Comparison of ENCODE assay signal across 10 cellular contexts in the genomic region with DNA sequence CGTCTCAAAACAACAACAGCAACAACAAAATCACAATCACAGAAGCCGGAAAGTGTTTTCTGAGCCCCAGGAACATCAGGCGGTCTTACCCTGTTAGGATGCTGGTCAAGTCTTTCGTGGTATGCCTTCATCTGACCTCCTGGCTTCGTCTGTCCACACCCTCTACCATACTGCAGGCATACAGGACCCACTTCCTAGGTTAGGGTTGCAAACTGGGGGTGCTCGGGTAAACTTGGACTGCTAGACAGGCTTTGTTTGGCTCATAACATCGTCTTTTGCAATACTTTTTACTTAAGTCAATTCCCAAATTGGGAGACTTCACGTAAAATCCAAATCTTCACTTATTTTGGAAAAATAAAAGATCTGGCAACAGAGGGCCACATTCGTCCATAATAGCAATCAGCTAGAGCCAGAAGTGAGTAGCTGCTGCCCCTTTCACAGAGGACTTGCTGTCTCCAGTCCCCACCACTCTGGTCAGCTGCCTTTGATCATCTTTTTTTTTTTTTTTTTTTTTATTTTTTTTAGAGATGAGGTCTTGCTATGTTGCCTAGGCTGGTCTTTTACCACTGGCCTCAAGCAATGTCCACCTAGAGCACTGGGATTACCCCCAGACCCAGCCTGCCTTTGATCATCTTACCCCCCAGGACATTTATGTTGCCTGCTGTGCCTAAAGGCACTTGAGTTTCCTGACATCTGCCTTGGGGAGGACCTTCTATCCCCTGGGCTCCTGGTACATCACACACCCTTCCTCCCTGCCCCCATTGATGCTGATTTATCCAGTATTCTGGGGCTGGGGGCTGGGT. TPM values are rescaled to one million over a fixed set of nuclear protein-coding genes. Genes with fewer than 3 reads are reported as not detected.
DNase-seq lines count a peak whose midpoint lies in the region; ATAC-seq and TF ChIP-seq lines count a peak whose summit lies in the region.
"Had no signal": no experiment of that assay in that cellular context is flagged by ENCODE, and none has a peak within 500 bp of the region (broad histone marks: within the 10 kb centered on the region; RNA-seq: fewer than 3 reads in every experiment).

No MANE protein-coding gene starts in this region.

- ATAC-seq in GM21447 (IDR thresholded peaks at IDR 0.05; ENCODE audit: unreplicated experiment) (no peak), GM21529 (IDR thresholded peaks at IDR 0.05; ENCODE audit: unreplicated experiment) (no peak)
- ATAC-seq: activated T-cell treated with anti-CD3 and anti-CD28 coated beads, Interleukin-2, amount 50 U/mL, for 72 hours had no signal

- H3K9me3 ChIP-seq in esophagus muscularis mucosa (no peaks in the 10 kb centered on the region), muscle layer of duodenum (ENCODE audit: control insufficient read depth in 1 of 2, low read length in 2 of 2) (no peaks in the 10 kb centered on the region), thymus (ENCODE audit: control insufficient read depth) (no peaks in the 10 kb centered on the region)

- peaks cover 68 to 85% (median 74%) of the 10 kb centered on the region in 4 donors for H3K4me1 ChIP-seq in esophagus muscularis mucosa
- H3K4me1 ChIP-seq in muscle layer of duodenum (ENCODE audit: control insufficient read depth in 1 of 2, insufficient read depth in 2 of 2, low read length in 2 of 2): peaks cover 19 to 42% of the 10 kb centered on the region in 2 donors
- peaks cover 2% of the 10 kb centered on the region for H3K4me1 ChIP-seq in thymus (ENCODE audit: control insufficient read depth, insufficient read depth, low read length)

- intact Hi-C loops in esophagus muscularis mucosa (cut with DNase I): no loop called here

- H3K27me3 ChIP-seq in esophagus muscularis mucosa (no peaks in the 10 kb centered on the region), muscle layer of duodenum (ENCODE audit: low read depth, low read length) (no peaks in the 10 kb centered on the region), thymus (ENCODE audit: control insufficient read depth, insufficient read depth) (no peaks in the 10 kb centered on the region)

- H3K4me3 ChIP-seq in esophagus muscularis mucosa: no peak overlapping the region
- no peak overlapping the region for H3K4me3 ChIP-seq in muscle layer of duodenum (ENCODE audit: low read depth in 1 of 2, low read length in 2 of 2)
- no peak overlapping the region for H3K4me3 ChIP-seq in thymus (ENCODE audit: low read length)

- DNase-seq in NCI-H1092 treated with DMSO at 0.1 percent for 48 hours (lab: John Stamatoyannopoulos, UW) (peak; percentile 63), esophagus muscularis mucosa (ENCODE audit: extremely low spot score) (no peak), NCI-H1048 (lab: John Stamatoyannopoulos, UW) (no peak), SKM-1 treated with dmso at 0.1 percent for 144 hours (lab: John Stamatoyannopoulos, UW; ENCODE audit: unreplicated experiment) (no peak)
- DNase-seq: activated T-cell treated with anti-CD3 and anti-CD28 coated beads, Interleukin-2, amount 50 U/mL, for 72 hours; DMS153 had no signal

- no peak for TF ChIP-seq POLR2A in esophagus muscularis mucosa (IDR thresholded peaks at IDR 0.05; ENCODE audit: low read depth)

- TF ChIP-seq EP300 in esophagus muscularis mucosa (IDR thresholded peaks at IDR 0.05): no peak

- 83% methylated on average over 9 of the region's 9 CpGs for WGBS in esophagus muscularis mucosa
- 91% methylated on average over 9 of the region's 9 CpGs for WGBS in thymus

- TF ChIP-seq CTCF in esophagus muscularis mucosa (IDR thresholded peaks at IDR 0.05): no peak

- H3K27ac ChIP-seq in esophagus muscularis mucosa (replicated peaks in 1 of 4) (peak overlapping the region; percentile 47 to 77 (median 73)), muscle layer of duodenum (ENCODE audit: low read length) (peak overlapping the region; percentile 70), thymus (ENCODE audit: low read depth) (peak overlapping the region; percentile 62)

- H3K36me3 ChIP-seq in esophagus muscularis mucosa (no peaks in the 10 kb centered on the region), muscle layer of duodenum (ENCODE audit: control insufficient read depth in 1 of 2, insufficient read depth in 2 of 2, low read length in 2 of 2) (no peaks in the 10 kb centered on the region), thymus (ENCODE audit: control insufficient read depth, insufficient read depth) (no peaks in the 10 kb centered on the region)

RNA-seq across cellular contexts. Expression of a gene that starts 30.1 kb away (rescaled TPM):
- total RNA-seq in esophagus muscularis mucosa: 10 to 100 TPM; 45.2 to 64.0 (median 49.5) TPM
- polyA plus RNA-seq in thymus: 15.3 TPM

RNA-seq across cellular contexts. Expression of a gene that starts 32.2 kb away (rescaled TPM):
- total RNA-seq in esophagus muscularis mucosa: 1 to 10 TPM in 1 of 4 donors, under 1 TPM in 3; 0.19 to 1.2 (median 0.42) TPM
- polyA plus RNA-seq in thymus: 0.84 TPM
